ENCODE assay signal across 8 cellular contexts in the genomic region with DNA sequence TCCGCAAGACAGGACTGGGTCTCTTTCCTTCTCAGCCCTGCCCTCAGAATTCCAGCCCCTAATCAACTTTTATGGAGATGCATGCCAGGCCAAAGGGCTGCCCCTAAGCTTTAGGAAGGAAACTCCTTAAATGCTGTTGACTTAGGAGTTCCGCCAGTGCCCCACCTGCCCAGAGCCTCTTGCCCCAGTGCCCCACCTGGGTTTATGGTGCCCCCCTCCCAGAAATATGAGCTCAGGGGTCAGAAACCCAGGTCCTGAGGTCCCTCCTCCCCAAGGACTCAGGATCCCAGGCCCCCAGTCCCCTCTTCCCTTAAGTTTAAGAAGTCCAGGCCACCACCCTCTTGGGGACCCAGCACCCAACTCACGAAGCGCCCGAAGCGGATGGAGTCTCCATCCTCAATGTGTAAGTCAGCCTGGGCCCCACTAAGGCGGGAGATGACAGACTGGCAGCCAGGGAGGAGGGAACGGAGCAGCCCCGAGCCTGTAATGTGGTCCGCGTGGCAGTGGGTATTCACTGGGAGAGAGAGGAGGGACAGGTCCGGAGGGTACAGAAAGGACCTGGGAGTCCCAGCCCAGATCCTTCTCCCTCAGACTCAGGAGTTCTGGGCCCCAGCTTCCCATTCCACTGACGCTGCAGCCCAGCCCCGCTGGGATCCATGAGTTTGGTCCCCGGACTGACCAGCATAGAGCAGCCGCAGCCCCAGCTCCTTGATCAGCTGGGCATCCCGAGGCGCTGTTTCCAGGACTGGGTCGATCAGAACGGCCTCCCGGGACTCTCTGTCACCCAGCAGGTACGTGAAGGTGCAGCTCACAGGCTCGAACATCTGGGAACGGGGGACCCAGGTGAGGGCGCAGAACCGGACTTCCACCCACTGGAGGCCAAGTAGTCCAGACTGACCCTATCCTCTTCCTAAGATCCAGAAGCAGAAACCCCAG. TPM values are rescaled to one million over a fixed set of nuclear protein-coding genes. Genes with fewer than 3 reads are reported as not detected.
DNase-seq lines count a peak whose midpoint lies in the region; ATAC-seq and TF ChIP-seq lines count a peak whose summit lies in the region.

No MANE protein-coding gene starts in this region.

- POLR2A ChIA-PET in AG04450 (lab: Yijun Ruan, JAX): interaction anchor here (0.6 to 1.0 kb wide), 3 partner anchors 8 to 70 kb away, joined by 3 to 4 read pairs (median 3); partner anchors contain the start of genes IRGQ, PHLDB3 and ZNF576

- H3K4me3 ChIP-seq in AG04450 (ENCODE audit: low read depth, low read length) (peak overlapping the region; percentile 86), gastrocnemius medialis (peak overlapping the region; percentile 67 to 95 (median 81))

- no peaks in the 10 kb centered on the region for H3K36me3 ChIP-seq in gastrocnemius medialis

- CTCF ChIA-PET in AG04450 (lab: Charles Lee): interaction anchor here (11.1 kb wide), 1 partner anchor 81 kb away, joined by 385 read pairs; no protein-coding TSS in a partner anchor

- ATAC-seq in gastrocnemius medialis (peak in 1 of 2 donors; percentile 28), GM18907 (IDR thresholded peaks at IDR 0.05; ENCODE audit: unreplicated experiment) (no peak), HG03565 (IDR thresholded peaks at IDR 0.05; ENCODE audit: unreplicated experiment) (no peak)

- DNase-seq in AG04450 (ENCODE audit: low read depth, low spot score): no peak
- peak; percentile 40 for DNase-seq in HPDE6-E6E7 (ENCODE audit: extremely low spot score)
- DNase-seq in activated naive CD4-positive, alpha-beta T cell treated with anti-CD3 and anti-CD28 coated beads, Interleukin-2, amount 50 U/mL, for 16 hours: peak; percentile 34
- DNase-seq in hepatic stellate cell (ENCODE audit: low spot score): peak; percentile 64
- peak in 1 of 2 donors; percentile 9 for DNase-seq in gastrocnemius medialis
- no peak for DNase-seq in NCI-H1694 (lab: John Stamatoyannopoulos, UW)

- H3K4me1 ChIP-seq in gastrocnemius medialis: peaks cover 22 to 29% of the 10 kb centered on the region in 2 donors

- H3K9me3 ChIP-seq in AG04450 (ENCODE audit: control insufficient read depth, insufficient read depth, low read length) (no peaks in the 10 kb centered on the region), gastrocnemius medialis (no peaks in the 10 kb centered on the region)

- in situ Hi-C loops in gastrocnemius medialis (cut with MboI; ENCODE audit: low sequenced_read_pairs in 4 of 4): loop anchor here in 1 of 4 donors (25.0 kb wide), 1 partner anchor 136 kb away; the partner anchor contains the start of gene PLAUR

- no peak for TF ChIP-seq CTCF in AG04450 (IDR thresholded peaks at IDR 0.05; ENCODE audit: low read depth, low read length)
- no peak for TF ChIP-seq CTCF in gastrocnemius medialis (IDR thresholded peaks at IDR 0.05 in 4 of 5, conservative IDR thresholded peaks at IDR 0.05 in 1 of 5)

- H3K27ac ChIP-seq in AG04450 (ENCODE audit: low read depth, low read length) (peak overlapping the region; percentile 57), gastrocnemius medialis (peak overlapping the region; percentile 80 to 87 (median 84))

- H3K27me3 ChIP-seq in AG04450 (ENCODE audit: control insufficient read depth, insufficient read depth, low read length) (no peaks in the 10 kb centered on the region), gastrocnemius medialis (no peaks in the 10 kb centered on the region)

- intact Hi-C loops in gastrocnemius medialis (cut with DNase I; ENCODE audit: low total_unique reads): loop anchor here (2.0 kb wide), 1 partner anchor 21 kb away; the partner anchor contains the start of gene PHLDB3

- TF ChIP-seq POLR2A in gastrocnemius medialis (IDR thresholded peaks at IDR 0.05): no peak

RNA-seq across cellular contexts. Expression of gene ETHE1, which starts 0.9 kb away (rescaled TPM):
- 104 and 130 TPM in 2 replicates for polyA plus RNA-seq in AG04450 (2011; rRNA removed)
- polyA minus RNA-seq in AG04450 (2011; rRNA and poly(A)+ RNA removed): 78.5 and 98.3 TPM in 2 replicates
- 10 to 100 TPM; 18.6 to 34.8 (median 29.2) TPM for total RNA-seq in gastrocnemius medialis

RNA-seq across cellular contexts. Expression of gene ZNF575, which starts 6.9 kb away (rescaled TPM):
- polyA plus RNA-seq in AG04450 (2011; rRNA removed): 0.16 and 0.17 TPM in 2 replicates
- 0.69 TPM in 1 of 2 replicates, not detected in the other for polyA minus RNA-seq in AG04450 (2011; rRNA and poly(A)+ RNA removed)
- total RNA-seq in gastrocnemius medialis: not detected

RNA-seq across cellular contexts. Expression of gene PHLDB3, which starts 21.6 kb away (rescaled TPM):
- 4.2 and 5.9 TPM in 2 replicates for polyA plus RNA-seq in AG04450 (2011; rRNA removed)
- 3.7 and 3.8 TPM in 2 replicates for polyA minus RNA-seq in AG04450 (2011; rRNA and poly(A)+ RNA removed)
- total RNA-seq in gastrocnemius medialis: 1 to 10 TPM; 1.5 to 9.6 (median 6.7) TPM

RNA-seq across cellular contexts. Expression of gene XRCC1, which starts 49.2 kb away (rescaled TPM):
- 15.2 and 17.7 TPM in 2 replicates for polyA plus RNA-seq in AG04450 (2011; rRNA removed)
- 14.7 and 18.6 TPM in 2 replicates for polyA minus RNA-seq in AG04450 (2011; rRNA and poly(A)+ RNA removed)
- 10 to 100 TPM in 3 of 4 donors, 1 to 10 TPM in 1; 9.3 to 20.3 (median 16.7) TPM for total RNA-seq in gastrocnemius medialis

RNA-seq across cellular contexts. Expression of gene PINLYP, which starts 49.5 kb away (rescaled TPM):
- 1.8 and 2.7 TPM in 2 replicates for polyA plus RNA-seq in AG04450 (2011; rRNA removed)
- 1.6 and 1.9 TPM in 2 replicates for polyA minus RNA-seq in AG04450 (2011; rRNA and poly(A)+ RNA removed)
- total RNA-seq in gastrocnemius medialis: 1 to 10 TPM in 1 of 4 donors, not detected in 3; 1.2 TPM

Comparison
In these comparisons a context has a peak if more than half of its experiments do, and no peak if none do; other contexts are left out.
1. DNase-seq: peak in HPDE6-E6E7 (single experiment), activated naive CD4-positive, alpha-beta T cell treated with anti-CD3 and anti-CD28 coated beads, Interleukin-2, amount 50 U/mL, for 16 hours (single experiment) and hepatic stellate cell (single experiment); none in AG04450 (single experiment) and NCI-H1694 (single experiment).